ENCODE assay signal across 1 cellular context in the genomic region with DNA sequence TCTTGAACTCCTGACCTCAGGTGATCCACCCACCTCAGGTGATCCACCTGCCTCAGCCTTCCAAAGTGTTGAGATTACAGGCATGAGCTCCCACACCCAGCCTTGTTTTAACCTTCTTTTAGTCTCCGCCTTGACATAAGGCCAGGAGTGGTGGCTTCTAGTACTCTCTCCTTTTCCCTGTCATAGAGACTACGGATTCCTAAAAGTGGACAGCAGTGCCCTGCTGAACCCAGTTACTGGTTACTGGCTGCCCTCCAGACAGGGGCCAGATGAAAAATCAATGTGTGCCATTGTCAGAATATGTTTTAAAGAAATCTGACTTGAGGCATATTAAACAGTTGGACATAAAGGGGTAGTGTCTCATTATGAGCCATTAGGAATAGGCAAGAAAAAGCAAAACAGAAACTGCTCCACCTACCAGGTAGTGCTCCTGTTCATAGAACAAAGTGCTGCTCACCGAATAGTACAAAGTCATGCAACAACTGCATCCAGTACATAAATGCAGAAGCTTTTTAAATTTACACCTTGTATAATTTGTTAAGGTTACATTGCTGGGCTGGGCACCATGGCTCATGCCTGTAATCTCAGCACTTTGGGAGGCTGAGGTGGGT.
TF ChIP-seq lines count a peak whose summit lies in the region.

No MANE protein-coding gene starts in this region.

TF ChIP-seq in HepG2, 621 proteins besides CTCF, POLR2A, EP300 and RAD21:
- TF ChIP-seq ZNF354B (CRISPR knock-in tag; IDR thresholded peaks at IDR 0.05) (no peak), KLF16 (CRISPR knock-in tag; IDR thresholded peaks at IDR 0.05) (no peak)
